In genomic region chr10:103506061-103506460, GRCh38 we compare ENCODE assay signal across 28 cellular contexts. TPM values are rescaled to one million over a fixed set of nuclear protein-coding genes. Genes with fewer than 3 reads are reported as not detected.
"Had no signal": no experiment of that assay in that cellular context is flagged by ENCODE, and none has a peak within 500 bp of the region (broad histone marks: within the 10 kb centered on the region; RNA-seq: fewer than 3 reads in every experiment).

No MANE protein-coding gene starts in this region.

- H3K4me2 ChIP-seq: hepatocyte had no signal

- H3K9me3 Mint-ChIP-seq: activated CD4-positive, alpha-beta memory T cell treated with anti-CD3 and anti-CD28 coated beads, Interleukin-2, amount 10 ng/mL, durations not matched to agents 7 days and 5 days; activated CD4-positive, alpha-beta T cell treated with anti-CD3 and anti-CD28 coated beads, Interleukin-2, amount 10 ng/mL, durations not matched to agents 24 days and 14 days; activated naive CD4-positive, alpha-beta T cell treated with anti-CD3 and anti-CD28 coated beads for 36 hours; activated naive CD8-positive, alpha-beta T cell treated with anti-CD3 and anti-CD28 coated beads, Interleukin-2, amount 10 ng/mL, durations not matched to agents 7 days and 5 days; activated T-cell treated with anti-CD3 and anti-CD28 coated beads, Interleukin-2, amount 50 U/mL, for 24 hours; activated T-helper 2 cell treated with anti-CD3 and anti-CD28 coated beads, Interferon-gamma antibody, Interleukin-2, Interleukin-4, amounts not matched to agents 10 μg/mL and 5 μg/mL and 100 μg/mL, durations not matched to agents 14 hours and 24 hours and 36 hours; dendritic cell treated with granulocyte-macrophage colony-stimulating factor and Interleukin-4, amounts not matched to agents 40 ng/mL and 50 ng/mL, for 4 days; immature natural killer cell; natural killer cell had no signal

- H2AFZ ChIP-seq: hepatocyte had no signal

- H3K27me3 ChIP-seq: hepatocyte, ovary had no signal

- H3K36me3 Mint-ChIP-seq: activated naive CD8-positive, alpha-beta T cell treated with anti-CD3 and anti-CD28 coated beads, Interleukin-2, amount 10 ng/mL, durations not matched to agents 7 days and 5 days; immature natural killer cell; natural killer cell had no signal

- H3K36me3 ChIP-seq: ovary had no signal

- H3K4me3 Mint-ChIP-seq: activated CD4-positive, alpha-beta memory T cell treated with anti-CD3 and anti-CD28 coated beads, Interleukin-2, amount 10 ng/mL, durations not matched to agents 7 days and 5 days; activated CD4-positive, alpha-beta T cell treated with anti-CD3 and anti-CD28 coated beads, Interleukin-2, amount 10 ng/mL, durations not matched to agents 24 days and 14 days; activated naive CD4-positive, alpha-beta T cell treated with anti-CD3 and anti-CD28 coated beads for 36 hours; activated naive CD8-positive, alpha-beta T cell treated with anti-CD3 and anti-CD28 coated beads, Interleukin-2, amount 10 ng/mL, durations not matched to agents 7 days and 5 days; activated T-cell treated with anti-CD3 and anti-CD28 coated beads, Interleukin-2, amount 50 U/mL, for 24 hours; dendritic cell treated with granulocyte-macrophage colony-stimulating factor and Interleukin-4, amounts not matched to agents 40 ng/mL and 50 ng/mL, for 4 days; natural killer cell had no signal

- H3K27ac Mint-ChIP-seq: activated CD4-positive, alpha-beta memory T cell treated with anti-CD3 and anti-CD28 coated beads, Interleukin-2, amount 10 ng/mL, durations not matched to agents 7 days and 5 days; activated CD4-positive, alpha-beta T cell treated with anti-CD3 and anti-CD28 coated beads, Interleukin-2, amount 10 ng/mL, durations not matched to agents 24 days and 14 days; activated naive CD4-positive, alpha-beta T cell treated with anti-CD3 and anti-CD28 coated beads for 36 hours; activated naive CD8-positive, alpha-beta T cell treated with anti-CD3 and anti-CD28 coated beads, Interleukin-2, amount 10 ng/mL, durations not matched to agents 7 days and 5 days; activated T-cell treated with anti-CD3 and anti-CD28 coated beads, Interleukin-2, amount 50 U/mL, for 24 hours; activated T-helper 2 cell treated with anti-CD3 and anti-CD28 coated beads, Interferon-gamma antibody, Interleukin-2, Interleukin-4, amounts not matched to agents 10 μg/mL and 5 μg/mL and 100 μg/mL, durations not matched to agents 14 hours and 24 hours and 36 hours; dendritic cell treated with granulocyte-macrophage colony-stimulating factor and Interleukin-4, amounts not matched to agents 40 ng/mL and 50 ng/mL, for 4 days; immature natural killer cell had no signal

- H3K9me3 ChIP-seq: ovary had no signal

- DNase-seq: activated CD4-positive, alpha-beta memory T cell treated with anti-CD3 and anti-CD28 coated beads, Interleukin-2, amount 10 ng/mL, durations not matched to agents 7 days and 5 days; activated CD4-positive, alpha-beta T cell treated with anti-CD3 and anti-CD28 coated beads, Interleukin-2, amount 10 ng/mL, durations not matched to agents 24 days and 14 days; activated naive CD4-positive, alpha-beta T cell treated with anti-CD3 and anti-CD28 coated beads for 36 hours; activated naive CD8-positive, alpha-beta T cell treated with anti-CD3 and anti-CD28 coated beads, Interleukin-2, amount 10 ng/mL, durations not matched to agents 7 days and 5 days; activated T-cell treated with anti-CD3 and anti-CD28 coated beads, Interleukin-2, amount 50 U/mL, for 24 hours; amniotic stem cell; effector memory CD4-positive, alpha-beta T cell; foreskin melanocyte; glutamatergic neuron; immature natural killer cell; left ventricle myocardium superior; mammary epithelial cell; midbrain; natural killer cell; right cardiac atrium; stimulated activated CD4-positive, alpha-beta T cell treated with anti-CD3 and anti-CD28 coated beads, Interleukin-12 subunit alpha, Interleukin-12 subunit beta, amount 100 ng/mL, for 4 hours; stimulated activated CD4-positive, alpha-beta T cell treated with anti-CD3 and anti-CD28 coated beads, Interleukin-4, amount 100 ng/mL, for 4 hours; stimulated activated naive CD8-positive, alpha-beta T cell treated with anti-CD3 and anti-CD28 coated beads, Interleukin-15, Interleukin-2, amounts not matched to agents 100 U/mL and 50 U/mL, for 24 hours had no signal

- H3K27ac ChIP-seq: ovary, VCaP had no signal

- H3K4me3 ChIP-seq: hepatocyte, ovary had no signal

- H3K79me2 ChIP-seq: hepatocyte had no signal

RNA-seq across cellular contexts. Expression of gene NEURL1, which starts 12.6 kb away (rescaled TPM):
- total RNA-seq: left ventricle myocardium superior, subcutaneous adipose tissue had no signal

RNA-seq across cellular contexts. Expression of gene CALHM3, which starts 27.0 kb away (rescaled TPM):
- total RNA-seq: activated CD4-positive, alpha-beta T cell treated with anti-CD3 and anti-CD28 coated beads, Interleukin-2, amount 10 ng/mL, durations not matched to agents 24 days and 14 days; activated naive CD4-positive, alpha-beta T cell treated with anti-CD3 and anti-CD28 coated beads for 36 hours; activated T-helper 2 cell treated with anti-CD3 and anti-CD28 coated beads, Interferon-gamma antibody, Interleukin-2, Interleukin-4, amounts not matched to agents 10 μg/mL and 5 μg/mL and 100 μg/mL, durations not matched to agents 14 hours and 24 hours and 36 hours; cerebellum; hepatocyte; left ventricle myocardium superior; mammary epithelial cell; natural killer cell; ovary; pulmonary artery endothelial cell; right cardiac atrium; subcutaneous adipose tissue; T-helper 2 cell treated with Interferon-gamma antibody and Interleukin-4, amounts not matched to agents 100 ng/mL and 5 ng/mL, for 36 hours; ureter had no signal

RNA-seq across cellular contexts. Expression of gene CALHM1, which starts 47.4 kb away (rescaled TPM):
- total RNA-seq: activated CD4-positive, alpha-beta T cell treated with anti-CD3 and anti-CD28 coated beads, Interleukin-2, amount 10 ng/mL, durations not matched to agents 24 days and 14 days; activated naive CD4-positive, alpha-beta T cell treated with anti-CD3 and anti-CD28 coated beads for 36 hours; activated T-helper 2 cell treated with anti-CD3 and anti-CD28 coated beads, Interferon-gamma antibody, Interleukin-2, Interleukin-4, amounts not matched to agents 10 μg/mL and 5 μg/mL and 100 μg/mL, durations not matched to agents 14 hours and 24 hours and 36 hours; cerebellum; hepatocyte; left ventricle myocardium superior; mammary epithelial cell; ovary; pulmonary artery endothelial cell; right cardiac atrium; subcutaneous adipose tissue; ureter had no signal
